In genomic region chr16:16197966-16198365, GRCh38 we compare ENCODE assay signal across 8 cellular contexts. TPM values are rescaled to one million over a fixed set of nuclear protein-coding genes. Genes with fewer than 3 reads are reported as not detected.
"Had no signal": no experiment of that assay in that cellular context is flagged by ENCODE, and none has a peak within 500 bp of the region (broad histone marks: within the 10 kb centered on the region; RNA-seq: fewer than 3 reads in every experiment).

No MANE protein-coding gene starts in this region.

- DNase-seq: GM23248, GOT3, H9, HCEC 1CT, KBM-7 had no signal

- H3K4me3 ChIP-seq: GM23248 had no signal

- H3K4me2 ChIP-seq: KMS-11 had no signal

- H3K4me3 Mint-ChIP-seq: H9, IgD-negative memory B cell had no signal

- H3K27me3 Mint-ChIP-seq: IgD-negative memory B cell had no signal

- H3K9me3 Mint-ChIP-seq: H9, IgD-negative memory B cell had no signal

- FAIRE-seq: HTR-8/SVneo had no signal

- H3K27ac ChIP-seq: GM23248, KMS-11 had no signal

- H2AFZ ChIP-seq: GM23248 had no signal

- H3K27ac Mint-ChIP-seq: H9, IgD-negative memory B cell had no signal

- H3K36me3 Mint-ChIP-seq: IgD-negative memory B cell had no signal

- H3K9ac ChIP-seq: GM23248, KMS-11 had no signal

RNA-seq across cellular contexts. Expression of gene ABCC6, which starts 25.3 kb away (rescaled TPM):
- total RNA-seq: GM23248 had no signal
- polyA plus RNA-seq: IgD-negative memory B cell had no signal
